In the genomic region with DNA sequence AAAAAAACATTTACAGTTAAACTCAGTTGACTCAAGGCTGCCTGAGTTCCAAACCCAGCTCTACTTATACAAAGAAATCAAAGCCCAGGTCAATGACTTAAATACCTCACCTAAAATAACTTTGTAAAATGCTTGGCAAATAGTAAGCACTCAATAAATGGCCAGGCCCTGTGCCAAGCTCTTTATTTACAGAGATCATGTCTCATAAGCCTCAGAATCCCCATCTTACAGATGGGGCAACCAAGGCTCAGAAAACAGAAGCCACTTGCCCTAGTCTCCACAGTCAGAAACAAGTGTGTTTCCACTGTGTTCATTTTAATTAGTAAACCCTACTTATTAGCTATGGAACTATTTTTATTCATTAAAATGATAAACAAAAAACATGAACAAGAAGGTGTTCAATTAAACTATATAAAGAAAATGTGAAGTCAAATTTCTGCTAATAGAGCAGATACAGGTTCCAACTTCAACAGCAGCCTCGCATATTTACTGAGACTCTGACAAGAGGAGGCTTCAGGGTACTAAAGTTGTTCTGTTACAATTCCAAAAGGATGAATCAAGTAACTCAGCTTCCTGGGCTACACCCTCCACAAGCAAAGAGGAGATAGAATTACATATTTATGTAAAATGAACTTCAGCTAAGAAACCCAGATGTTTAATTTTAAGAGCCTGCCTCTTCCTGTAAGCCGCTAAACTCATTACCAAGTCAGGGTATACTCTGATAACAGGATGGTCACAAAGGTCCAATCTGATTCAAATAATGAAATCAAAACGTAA, we compare ENCODE assay signal across 11 cellular contexts. TPM values are rescaled to one million over a fixed set of nuclear protein-coding genes. Genes with fewer than 3 reads are reported as not detected.
DNase-seq lines count a peak whose midpoint lies in the region; ATAC-seq and TF ChIP-seq lines count a peak whose summit lies in the region.
"Had no signal": no experiment of that assay in that cellular context is flagged by ENCODE, and none has a peak within 500 bp of the region (broad histone marks: within the 10 kb centered on the region; RNA-seq: fewer than 3 reads in every experiment).

No MANE protein-coding gene starts in this region.

- H3K27ac ChIP-seq in right cardiac atrium (ENCODE audit: low read length) = no peak overlapping the region
- peak overlapping the region; percentile 31 for H3K27ac ChIP-seq in thymus (ENCODE audit: low read depth)

- H3K9me3 ChIP-seq in right cardiac atrium (ENCODE audit: control insufficient read depth, low read length) = no peaks in the 10 kb centered on the region
- no peaks in the 10 kb centered on the region for H3K9me3 ChIP-seq in thymus (ENCODE audit: control insufficient read depth)
- H3K9me3 ChIP-seq: tibial artery had no signal

- H3K36me3 ChIP-seq in thymus (ENCODE audit: control insufficient read depth, insufficient read depth) = peaks cover 5% of the 10 kb centered on the region
- H3K36me3 ChIP-seq: tibial artery had no signal

- DNase-seq in HT1080 (ENCODE audit: low read depth) = peak; percentile 81
- DNase-seq in astrocyte of the cerebellum (ENCODE audit: low read depth) = peak; percentile 43
- no peak for DNase-seq in right cardiac atrium
- no peak for DNase-seq in SIG-M5 treated with dmso at 0.1 percent for 504 hours (lab: John Stamatoyannopoulos, UW; ENCODE audit: unreplicated experiment)
- DNase-seq in amygdala (lab: John Stamatoyannopoulos, UW) = no peak
- no peak for DNase-seq in lower leg skin (ENCODE audit: low spot score in 2 of 2)
- DNase-seq: activated B cell treated with CpG ODN at 0.5 μM for 24 hours; activated naive CD8-positive, alpha-beta T cell treated with anti-CD3 and anti-CD28 coated beads for 36 hours; tibial artery had no signal

- TF ChIP-seq POLR2A in lower leg skin (IDR thresholded peaks at IDR 0.05) = no peak
- TF ChIP-seq POLR2A in GM18505 (IDR thresholded peaks at IDR 0.05; ENCODE audit: borderline replicate concordance, extremely low read depth, insufficient read depth, insufficient read length) = no peak

- intact Hi-C loops in right cardiac atrium (cut with DNase I) = no loop called here
- intact Hi-C loops in lower leg skin (cut with DNase I; ENCODE audit: low total_unique reads) = no loop called here

- H3K4me3 ChIP-seq in astrocyte of the cerebellum (ENCODE audit: low read depth, low read length) (no peak overlapping the region), right cardiac atrium (ENCODE audit: low read length) (peak overlapping the region; percentile 8), thymus (ENCODE audit: low read length) (no peak overlapping the region), lower leg skin (ENCODE audit: low read depth, poor library complexity, severe bottlenecking) (no peak overlapping the region)
- H3K4me3 ChIP-seq: tibial artery had no signal

- H3K4me1 ChIP-seq in right cardiac atrium (ENCODE audit: control insufficient read depth, insufficient read depth, low read length) (no peaks in the 10 kb centered on the region), thymus (ENCODE audit: control insufficient read depth, insufficient read depth, low read length) (no peaks in the 10 kb centered on the region)

- 42% methylated on average over 3 of the region's 3 CpGs for WGBS in right cardiac atrium
- 93% methylated on average over 3 of the region's 3 CpGs for WGBS in thymus
- WGBS in lower leg skin, 2 donors = 47% methylated on average over 3 of the region's 3 CpGs

- peak; percentile 47 to 66 for ATAC-seq in right cardiac atrium
- ATAC-seq in GM18505 (IDR thresholded peaks at IDR 0.05; ENCODE audit: unreplicated experiment) = no peak

- H3K27me3 ChIP-seq in right cardiac atrium (ENCODE audit: control insufficient read depth, insufficient read depth) (no peaks in the 10 kb centered on the region), thymus (ENCODE audit: control insufficient read depth, insufficient read depth) (no peaks in the 10 kb centered on the region)
- H3K27me3 ChIP-seq: tibial artery had no signal

- in situ Hi-C loops in astrocyte of the cerebellum (cut with HindIII; ENCODE audit: low sequenced_read_pairs) = no loop called here

- no peak for TF ChIP-seq CTCF in astrocyte of the cerebellum (IDR thresholded peaks at IDR 0.05; ENCODE audit: low read depth, low read length, missing control alignments)
- no peak for TF ChIP-seq CTCF in lower leg skin (IDR thresholded peaks at IDR 0.05)

RNA-seq across cellular contexts. Expression of a gene that starts 30.7 kb away (rescaled TPM):
- total RNA-seq in HT1080 (2014; rRNA removed; shearing (Covaris generic)) = 0.13 and 0.24 TPM in 2 replicates
- polyA plus RNA-seq in HT1080 (2015; cell fraction: cytosol; rRNA removed) = 0.43 and 1.0 TPM in 2 replicates
- polyA plus RNA-seq in HT1080 (2015; cell fraction: nucleus; rRNA removed) = 1.6 and 2.0 TPM in 2 replicates
- 10 to 100 TPM; 18.7 to 21.1 (median 19.0) TPM for total RNA-seq in right cardiac atrium
- polyA plus RNA-seq in right cardiac atrium = 5.7 TPM
- polyA plus RNA-seq in thymus = 2.0 TPM
- 10 to 100 TPM; 10.2 to 23.8 (median 13.4) TPM for total RNA-seq in lower leg skin

RNA-seq across cellular contexts. Expression of a gene that starts 31.3 kb away (rescaled TPM):
- total RNA-seq in HT1080 (2014; rRNA removed; shearing (Covaris generic)) = 19.9 and 20.0 TPM in 2 replicates
- 24.3 and 25.6 TPM in 2 replicates for polyA plus RNA-seq in HT1080 (2015; cell fraction: cytosol; rRNA removed)
- polyA plus RNA-seq in HT1080 (2015; cell fraction: nucleus; rRNA removed) = 35.7 and 37.9 TPM in 2 replicates
- total RNA-seq in right cardiac atrium (10 to 100 TPM in 1 of 4 donors, 1 to 10 TPM in 3; 2.3 to 12.6 (median 4.5) TPM), lower leg skin (10 to 100 TPM in 1 of 4 donors, 1 to 10 TPM in 3; 3.3 to 12.2 (median 6.1) TPM)
- polyA plus RNA-seq in right cardiac atrium (4.1 TPM), thymus (30.8 TPM)

RNA-seq across cellular contexts. Expression of a gene that starts 31.5 kb away (rescaled TPM):
- 24.5 and 33.7 TPM in 2 replicates for total RNA-seq in HT1080 (2014; rRNA removed; shearing (Covaris generic))
- polyA plus RNA-seq in HT1080 (2015; cell fraction: cytosol; rRNA removed) = 20.1 and 20.8 TPM in 2 replicates
- 4.7 and 8.3 TPM in 2 replicates for polyA plus RNA-seq in HT1080 (2015; cell fraction: nucleus; rRNA removed)
- total RNA-seq in right cardiac atrium = 10 to 100 TPM in 1 of 4 donors, 1 to 10 TPM in 3; 7.5 to 11.0 (median 9.0) TPM
- 16.3 TPM for polyA plus RNA-seq in right cardiac atrium
- 30.3 TPM for polyA plus RNA-seq in thymus
- total RNA-seq in lower leg skin = 10 to 100 TPM; 17.5 to 27.0 (median 21.4) TPM

Comparison
In these comparisons a context has a peak if more than half of its experiments do, and no peak if none do; other contexts are left out.
1. DNase-seq: peak in HT1080 (single experiment) and astrocyte of the cerebellum (single experiment); none in right cardiac atrium (0 of 3), SIG-M5 treated with dmso at 0.1 percent for 504 hours (single experiment), amygdala (0 of 56) and lower leg skin (0 of 2).